In genomic region chr5:29378104-29378503, GRCh38 we compare ENCODE assay signal across 34 cellular contexts.
"Had no signal": no experiment of that assay in that cellular context is flagged by ENCODE, and none has a peak within 500 bp of the region (broad histone marks: within the 10 kb centered on the region; RNA-seq: fewer than 3 reads in every experiment).

No MANE protein-coding gene starts in this region.

- H3K27me3 ChIP-seq: MG63 had no signal

- H3K4me3 ChIP-seq: MG63 had no signal

- DNase-seq: Karpas-422, Kasumi-1, MG63, MV-4-11, NCI-H1048, NCI-H1092, NCI-H1092 treated with DMSO at 0.1 percent for 48 hours, NCI-H1105, NCI-H1105 treated with DMSO at 0.1 percent for 48 hours, NCI-H1417, NCI-H1417 treated with DMSO at 0.1 percent for 48 hours, NCI-H1436, NCI-H1436 treated with DMSO at 0.1 percent for 48 hours, NCI-H146, NCI-H1694, NCI-H1694 treated with DMSO at 0.1 percent for 48 hours, NCI-H187, NCI-H187 treated with DMSO at 0.1 percent for 48 hours, NCI-H1930, NCI-H2029, NCI-H2029 treated with DMSO at 0.1 percent for 48 hours, NCI-H2081, NCI-H2081 treated with DMSO at 0.1 percent for 48 hours, NCI-H2107, NCI-H2171, NCI-H2171 treated with DMSO at 0.1 percent for 48 hours, NCI-H2227 treated with DMSO at 0.1 percent for 48 hours, NCI-H226, NCI-H345, NCI-H446, NCI-H446 treated with DMSO at 0.1 percent for 48 hours, NCI-H510A, NCI-H510A treated with DMSO at 0.1 percent for 48 hours, NCI-H524 had no signal

- H3K36me3 ChIP-seq: MG63 had no signal
